17 cellular contexts compared by ENCODE assay signal in the genomic region with DNA sequence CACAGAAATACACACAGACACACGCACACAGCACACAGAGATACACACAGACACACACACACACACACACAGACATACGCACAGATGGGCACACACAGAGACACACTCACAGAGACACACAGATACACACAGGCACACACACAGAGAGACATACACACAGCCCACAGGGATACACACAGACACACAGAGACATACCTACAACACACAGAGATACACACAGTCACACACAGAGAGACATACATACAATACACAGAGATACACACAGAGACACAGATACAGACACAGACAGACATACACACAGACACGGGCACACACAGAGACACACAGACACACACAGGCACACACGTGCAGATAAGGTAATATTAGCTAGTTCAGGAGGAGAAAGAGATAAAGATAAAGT.
"Had no signal": no experiment of that assay in that cellular context is flagged by ENCODE, and none has a peak within 500 bp of the region (broad histone marks: within the 10 kb centered on the region; RNA-seq: fewer than 3 reads in every experiment).

No MANE protein-coding gene starts in this region.

- H3K27me3 ChIP-seq: esophagus squamous epithelium, stomach, testis had no signal

- H3K4me1 Mint-ChIP-seq: activated B cell treated with CpG ODN at 0.5 μM for 24 hours, T-helper 17 cell had no signal

- DNase-seq: activated B cell treated with CpG ODN at 0.5 μM for 24 hours; activated CD4-positive, alpha-beta T cell treated with anti-CD3 and anti-CD28 coated beads for 48 hours; activated CD8-positive, alpha-beta memory T cell treated with anti-CD3 and anti-CD28 coated beads, Interleukin-2, amount 50 U/mL, for 4 hours; activated CD8-positive, alpha-beta T cell treated with anti-CD3 and anti-CD28 coated beads, Interleukin-2, amount 10 ng/mL, durations not matched to agents 7 days and 5 days; activated gamma-delta T cell; activated T-cell treated with anti-CD3 and anti-CD28 coated beads, Interleukin-2, amount 50 U/mL, for 72 hours; cortex of kidney; effector CD4-positive, alpha-beta T cell; esophagus squamous epithelium; foreskin fibroblast; kidney glomerular epithelial cell; stomach; T-helper 17 cell; testis had no signal

- H3K27ac ChIP-seq: esophagus squamous epithelium, prostate gland, stomach, testis had no signal

- H3K9me3 Mint-ChIP-seq: activated B cell treated with CpG ODN at 0.5 μM for 24 hours; activated naive CD4-positive, alpha-beta T cell treated with anti-CD3 and anti-CD28 coated beads, Interleukin-2, amount 50 U/mL, for 72 hours; activated T-cell treated with anti-CD3 and anti-CD28 coated beads, Interleukin-2, amount 50 U/mL, for 72 hours had no signal

- H3K36me3 ChIP-seq: prostate gland, stomach had no signal

- H3K36me3 Mint-ChIP-seq: activated naive CD4-positive, alpha-beta T cell treated with anti-CD3 and anti-CD28 coated beads, Interleukin-2, amount 50 U/mL, for 72 hours had no signal

- ATAC-seq: activated CD8-positive, alpha-beta T cell treated with anti-CD3 and anti-CD28 coated beads, Interleukin-2, amount 10 ng/mL, durations not matched to agents 7 days and 5 days; activated naive CD4-positive, alpha-beta T cell treated with anti-CD3 and anti-CD28 coated beads, Interleukin-2, amount 50 U/mL, for 72 hours; activated T-cell treated with anti-CD3 and anti-CD28 coated beads, Interleukin-2, amount 50 U/mL, for 72 hours; sciatic nerve; T-helper 17 cell had no signal

- H3K4me3 Mint-ChIP-seq: activated B cell treated with CpG ODN at 0.5 μM for 24 hours; activated CD8-positive, alpha-beta T cell treated with anti-CD3 and anti-CD28 coated beads, Interleukin-2, amount 10 ng/mL, durations not matched to agents 7 days and 5 days; activated T-cell treated with anti-CD3 and anti-CD28 coated beads, Interleukin-2, amount 50 U/mL, for 72 hours; T-helper 17 cell had no signal

- H3K27ac Mint-ChIP-seq: activated B cell treated with CpG ODN at 0.5 μM for 24 hours; activated CD8-positive, alpha-beta T cell treated with anti-CD3 and anti-CD28 coated beads, Interleukin-2, amount 10 ng/mL, durations not matched to agents 7 days and 5 days; activated naive CD4-positive, alpha-beta T cell treated with anti-CD3 and anti-CD28 coated beads, Interleukin-2, amount 50 U/mL, for 72 hours; activated T-cell treated with anti-CD3 and anti-CD28 coated beads, Interleukin-2, amount 50 U/mL, for 72 hours; T-helper 17 cell had no signal

- H3K9me3 ChIP-seq: esophagus squamous epithelium, prostate gland, stomach, testis had no signal

- H3K4me3 ChIP-seq: esophagus squamous epithelium, prostate gland, stomach, testis had no signal
